24 cellular contexts compared by ENCODE assay signal in genomic region chr14:32023540-32023939, GRCh38. TPM values are rescaled to one million over a fixed set of nuclear protein-coding genes. Genes with fewer than 3 reads are reported as not detected.
DNase-seq lines count a peak whose midpoint lies in the region; TF ChIP-seq lines count a peak whose summit lies in the region.
"Had no signal": no experiment of that assay in that cellular context is flagged by ENCODE, and none has a peak within 500 bp of the region (broad histone marks: within the 10 kb centered on the region; RNA-seq: fewer than 3 reads in every experiment).

No MANE protein-coding gene starts in this region.

- intact Hi-C loops in esophagus muscularis mucosa (cut with DNase I) (no loop called here), prostate gland (cut with DNase I) (no loop called here), ovary (cut with DNase I) (no loop called here), dorsolateral prefrontal cortex (cut with DNase I) (no loop called here)

- H3K36me3 ChIP-seq in esophagus muscularis mucosa (no peaks in the 10 kb centered on the region), prostate gland (no peaks in the 10 kb centered on the region), ovary (no peaks in the 10 kb centered on the region)
- H3K36me3 ChIP-seq: BLaER1, SJSA1 had no signal

- WGBS in esophagus muscularis mucosa: 93% methylated on average over 3 of the region's 3 CpGs
- 88% methylated on average over 3 of the region's 3 CpGs for WGBS in prostate gland
- WGBS in ovary, 3 donors: 91 to 97% (median 92%) methylated on average over 3 of the region's 3 CpGs

- H3K4me3 ChIP-seq in esophagus muscularis mucosa: no peak overlapping the region
- H3K4me3 ChIP-seq in prostate gland: no peak overlapping the region
- no peak overlapping the region for H3K4me3 ChIP-seq in ovary
- no peak overlapping the region for H3K4me3 ChIP-seq in dorsolateral prefrontal cortex
- H3K4me3 ChIP-seq: BLaER1, GM12878, GM23248, SJSA1 had no signal

- DNase-seq in LHCN-M2 (ENCODE audit: low read depth) (peak; percentile 31), amniotic epithelial cell (ENCODE audit: low read depth) (peak; percentile 65), esophagus muscularis mucosa (ENCODE audit: extremely low spot score) (no peak), prostate gland (ENCODE audit: low spot score) (no peak), ovary (no peak), NCI-H146 (lab: John Stamatoyannopoulos, UW) (no peak), dorsolateral prefrontal cortex (no peak)
- DNase-seq: ACHN; CD4-positive, alpha-beta T cell; COR-L47; DMS79; GM23248; H9; HFFc6; NCI-H1092 treated with DMSO at 0.1 percent for 48 hours; NCI-H2029 treated with DMSO at 0.1 percent for 48 hours; NCI-H2171; NCI-H345; NCI-H524; NCI-H774; NK-92 treated with Interleukin-12 subunit alpha and Interleukin-12 subunit beta, amount 100 ng/mL, for 24 hours had no signal

- H3K4me1 ChIP-seq in esophagus muscularis mucosa: peaks cover 14 to 29% (median 26%) of the 10 kb centered on the region in 4 donors
- no peaks in the 10 kb centered on the region for H3K4me1 ChIP-seq in prostate gland (replicated peaks)
- H3K4me1 ChIP-seq in ovary (ENCODE audit: insufficient read depth): no peaks in the 10 kb centered on the region

- TF ChIP-seq CTCF in esophagus muscularis mucosa (IDR thresholded peaks at IDR 0.05) (no peak), prostate gland (IDR thresholded peaks at IDR 0.05) (no peak), ovary (IDR thresholded peaks at IDR 0.05) (no peak), dorsolateral prefrontal cortex (IDR thresholded peaks at IDR 0.05 in 54 of 56, conservative IDR thresholded peaks at IDR 0.05 in 2 of 56; ENCODE audit: low read depth in 1 of 56, partially characterized antibody in 56 of 56) (no peak)

- TF ChIP-seq POLR2A in esophagus muscularis mucosa (IDR thresholded peaks at IDR 0.05; ENCODE audit: low read depth) (no peak), prostate gland (IDR thresholded peaks at IDR 0.05) (no peak), ovary (IDR thresholded peaks at IDR 0.05) (no peak)

- TF ChIP-seq EP300 in esophagus muscularis mucosa (IDR thresholded peaks at IDR 0.05): no peak
- TF ChIP-seq EP300 in ovary (IDR thresholded peaks at IDR 0.05): no peak

- H3K27me3 ChIP-seq in esophagus muscularis mucosa (no peaks in the 10 kb centered on the region), prostate gland (replicated peaks; ENCODE audit: insufficient read depth) (no peaks in the 10 kb centered on the region), ovary (no peaks in the 10 kb centered on the region), dorsolateral prefrontal cortex (peaks cover 0 to 17% (median 0%) of the 10 kb centered on the region in 45 donors)
- H3K27me3 ChIP-seq: BLaER1, SJSA1 had no signal

- H3K27ac ChIP-seq in esophagus muscularis mucosa (replicated peaks in 1 of 4) (peak overlapping the region; percentile 37 to 57 (median 52)), prostate gland (peak overlapping the region; percentile 32 to 61), ovary (no peak overlapping the region), dorsolateral prefrontal cortex (no peak overlapping the region)
- H3K27ac ChIP-seq: BLaER1, GM23248, SJSA1 had no signal

- no peaks in the 10 kb centered on the region for H3K9me3 ChIP-seq in esophagus muscularis mucosa
- H3K9me3 ChIP-seq in prostate gland: no peaks in the 10 kb centered on the region
- no peaks in the 10 kb centered on the region for H3K9me3 ChIP-seq in ovary
- H3K9me3 ChIP-seq: SJSA1 had no signal

RNA-seq across cellular contexts. Expression of gene ARHGAP5, which starts 53.6 kb away (rescaled TPM):
- total RNA-seq in LHCN-M2 (2014; rRNA removed) (30.0 and 36.3 TPM in 2 replicates), esophagus muscularis mucosa (100 to 1,000 TPM; 171 to 223 (median 196) TPM), prostate gland (100 to 1,000 TPM in 1 of 2 donors, 10 to 100 TPM in 1; 83.3 to 112 TPM), ovary (100 to 1,000 TPM in 5 of 7 donors, 10 to 100 TPM in 2; 78.7 to 206 (median 148) TPM), dorsolateral prefrontal cortex (100 to 1,000 TPM; 171 to 378 (median 237) TPM)
- polyA plus RNA-seq in LHCN-M2 (2012): 8.3 TPM
- 10 to 100 TPM; 20.6 to 37.6 TPM for polyA plus RNA-seq in ovary

Comparison
In these comparisons a context has a peak if more than half of its experiments do, and no peak if none do; other contexts are left out.
1. DNase-seq: peak in LHCN-M2 (single experiment) and amniotic epithelial cell (single experiment); none in esophagus muscularis mucosa (single experiment), prostate gland (single experiment), ovary (0 of 5), NCI-H146 (single experiment) and dorsolateral prefrontal cortex (0 of 10).
2. H3K27ac ChIP-seq: peak in esophagus muscularis mucosa (4 of 4) and prostate gland (2 of 2); none in ovary (0 of 2) and dorsolateral prefrontal cortex (0 of 59).